2 cellular contexts compared by ENCODE assay signal in the genomic region with DNA sequence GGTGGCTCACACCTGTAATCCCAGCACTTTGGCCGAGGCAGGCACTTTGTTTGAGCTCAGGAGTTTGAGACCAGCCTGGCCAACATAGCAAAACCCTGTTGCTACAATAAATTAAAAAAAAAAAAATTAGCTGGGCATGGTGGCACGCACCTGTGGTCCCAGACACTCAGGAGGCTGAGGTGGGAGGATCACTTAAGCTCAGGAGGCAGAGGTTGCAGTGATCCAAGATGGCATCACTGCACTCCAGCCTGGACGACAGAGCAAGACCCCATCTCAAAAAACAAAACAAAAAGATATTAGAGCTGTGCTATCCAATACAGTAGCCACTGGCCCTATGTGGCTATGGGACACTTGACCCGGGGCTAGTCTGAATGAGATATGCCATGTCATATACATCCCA.
A peak's percentile ranks its signal among the peaks of the same experiment; 100 is the strongest.
TF ChIP-seq lines count a peak whose summit lies in the region.

No MANE protein-coding gene starts in this region.

TF ChIP-seq in HepG2, 621 proteins besides CTCF, POLR2A, EP300 and RAD21:
- TF ChIP-seq ZNF121 (CRISPR knock-in tag; IDR thresholded peaks at IDR 0.05): peak; percentile 52; the same call in 1 of the 2 replicates
- no peak for TF ChIP-seq ZNF792 (CRISPR knock-in tag; IDR thresholded peaks at IDR 0.05)

TF ChIP-seq in HEK293, 187 proteins besides CTCF, POLR2A, EP300 and RAD21:
- peak; percentile 60 for TF ChIP-seq ZNF121 (tag by site-specific recombination; IDR thresholded peaks at IDR 0.05)
- TF ChIP-seq ZNF146 (tag by site-specific recombination; IDR thresholded peaks at IDR 0.05): no peak
TF ChIP-seq in HEK293: peak in this region for 1.
